In genomic region chr3:51942603-51943450, GRCh38 we compare ENCODE assay signal across 7 cellular contexts. TPM values are rescaled to one million over a fixed set of nuclear protein-coding genes. Genes with fewer than 3 reads are reported as not detected.
DNase-seq lines count a peak whose midpoint lies in the region; ATAC-seq and TF ChIP-seq lines count a peak whose summit lies in the region.

No MANE protein-coding gene starts in this region.

- no peak for TF ChIP-seq CTCF in mesothelial cell of epicardium (IDR thresholded peaks at IDR 0.05; ENCODE audit: unreplicated experiment)

- peak overlapping the region; percentile 82 for H3K4me3 Mint-ChIP-seq in mesothelial cell of epicardium
- peak overlapping the region; percentile 82 to 91 for H3K4me3 Mint-ChIP-seq in stimulated activated naive CD8-positive, alpha-beta T cell treated with anti-CD3 and anti-CD28 coated beads, Interleukin-15, amount 100 ng/mL, for 72 hours

- no peaks in the 10 kb centered on the region for H3K27me3 Mint-ChIP-seq in mesothelial cell of epicardium (ENCODE audit: low read depth)
- no peaks in the 10 kb centered on the region for H3K27me3 Mint-ChIP-seq in stimulated activated naive CD8-positive, alpha-beta T cell treated with anti-CD3 and anti-CD28 coated beads, Interleukin-15, amount 100 ng/mL, for 72 hours

- peak; percentile 26 for ATAC-seq in GM18858 (IDR thresholded peaks at IDR 0.05; ENCODE audit: unreplicated experiment)
- peak; percentile 49 for ATAC-seq in stimulated activated naive CD8-positive, alpha-beta T cell treated with anti-CD3 and anti-CD28 coated beads, Interleukin-15, amount 100 ng/mL, for 72 hours

- no peaks in the 10 kb centered on the region for H3K9me3 Mint-ChIP-seq in mesothelial cell of epicardium
- no peaks in the 10 kb centered on the region for H3K9me3 Mint-ChIP-seq in stimulated activated naive CD8-positive, alpha-beta T cell treated with anti-CD3 and anti-CD28 coated beads, Interleukin-15, amount 100 ng/mL, for 72 hours

- DNase-seq in HT1080 (ENCODE audit: low read depth) (peak; percentile 64), mesothelial cell of epicardium (ENCODE audit: low spot score in 2 of 2, unreplicated experiment in 2 of 2) (no peak), cerebellum (ENCODE audit: low spot score) (no peak)
- DNase-seq in activated CD4-positive, alpha-beta T cell treated with anti-CD3 and anti-CD28 coated beads for 4 hours, result peak; percentile 57 to 67
- DNase-seq in effector CD8-positive, alpha-beta T cell (lab: John Stamatoyannopoulos, UW), result peak; percentile 16
- peak; percentile 46 to 69 for DNase-seq in stimulated activated naive CD8-positive, alpha-beta T cell treated with anti-CD3 and anti-CD28 coated beads, Interleukin-15, amount 100 ng/mL, for 72 hours

- H3K36me3 Mint-ChIP-seq in mesothelial cell of epicardium, result no peaks in the 10 kb centered on the region

- peaks cover 22% of the 10 kb centered on the region for H3K4me1 Mint-ChIP-seq in mesothelial cell of epicardium
- H3K4me1 Mint-ChIP-seq in stimulated activated naive CD8-positive, alpha-beta T cell treated with anti-CD3 and anti-CD28 coated beads, Interleukin-15, amount 100 ng/mL, for 72 hours, result peaks cover 47% of the 10 kb centered on the region

- H3K27ac Mint-ChIP-seq in mesothelial cell of epicardium, result peak overlapping the region; percentile 82
- H3K27ac Mint-ChIP-seq in stimulated activated naive CD8-positive, alpha-beta T cell treated with anti-CD3 and anti-CD28 coated beads, Interleukin-15, amount 100 ng/mL, for 72 hours, result peak overlapping the region; percentile 94

RNA-seq across cellular contexts. Expression of gene PARP3, which starts 0.7 kb away (rescaled TPM):
- total RNA-seq in HT1080 (2014; rRNA removed; shearing (Covaris generic)), result 22.5 and 31.4 TPM in 2 replicates
- polyA plus RNA-seq in HT1080 (2015; cell fraction: cytosol; rRNA removed), result 25.7 and 28.5 TPM in 2 replicates
- polyA plus RNA-seq in HT1080 (2015; cell fraction: nucleus; rRNA removed), result 93.9 and 99.6 TPM in 2 replicates
- total RNA-seq in mesothelial cell of epicardium (11.9 to 13.2 TPM (median 12.0 TPM) in 3 replicates), cerebellum (2.4 TPM)

RNA-seq across cellular contexts. Expression of gene RRP9, which starts 1.1 kb away (rescaled TPM):
- total RNA-seq in HT1080 (2014; rRNA removed; shearing (Covaris generic)), result 78.3 and 87.2 TPM in 2 replicates
- polyA plus RNA-seq in HT1080 (2015; cell fraction: cytosol; rRNA removed), result 38.0 and 43.7 TPM in 2 replicates
- polyA plus RNA-seq in HT1080 (2015; cell fraction: nucleus; rRNA removed), result 44.8 and 46.6 TPM in 2 replicates
- 20.5 to 20.9 TPM (median 20.6 TPM) in 3 replicates for total RNA-seq in mesothelial cell of epicardium
- total RNA-seq in cerebellum, result 7.7 TPM

RNA-seq across cellular contexts. Expression of gene GPR62, which starts 12.4 kb away (rescaled TPM):
- 0.08 and 0.23 TPM in 2 replicates for total RNA-seq in HT1080 (2014; rRNA removed; shearing (Covaris generic))
- polyA plus RNA-seq in HT1080 (2015; cell fraction: cytosol; rRNA removed), result 0.08 and 0.09 TPM in 2 replicates
- polyA plus RNA-seq in HT1080 (2015; cell fraction: nucleus; rRNA removed), result 0.34 and 0.45 TPM in 2 replicates
- total RNA-seq in mesothelial cell of epicardium (0.22 to 0.36 TPM (median 0.33 TPM) in 3 replicates), cerebellum (0.18 TPM)

RNA-seq across cellular contexts. Expression of gene PCBP4, which starts 24.4 kb away (rescaled TPM):
- total RNA-seq in HT1080 (2014; rRNA removed; shearing (Covaris generic)), result 85.6 and 95.9 TPM in 2 replicates
- polyA plus RNA-seq in HT1080 (2015; cell fraction: cytosol; rRNA removed), result 82.1 and 92.0 TPM in 2 replicates
- polyA plus RNA-seq in HT1080 (2015; cell fraction: nucleus; rRNA removed), result 109 and 114 TPM in 2 replicates
- total RNA-seq in mesothelial cell of epicardium (58.3 to 62.0 TPM (median 59.8 TPM) in 3 replicates), cerebellum (55.5 TPM)

RNA-seq across cellular contexts. Expression of gene ABHD14B, which starts 31.0 kb away (rescaled TPM):
- total RNA-seq in HT1080 (2014; rRNA removed; shearing (Covaris generic)), result 75.0 and 94.0 TPM in 2 replicates
- polyA plus RNA-seq in HT1080 (2015; cell fraction: cytosol; rRNA removed), result 169 and 171 TPM in 2 replicates
- 119 and 124 TPM in 2 replicates for polyA plus RNA-seq in HT1080 (2015; cell fraction: nucleus; rRNA removed)
- total RNA-seq in mesothelial cell of epicardium (25.9 to 27.2 TPM (median 26.0 TPM) in 3 replicates), cerebellum (3.9 TPM)

Comparison
In these comparisons a context has a peak if more than half of its experiments do, and no peak if none do; other contexts are left out.
1. DNase-seq: peak in HT1080 (single experiment), activated CD4-positive, alpha-beta T cell treated with anti-CD3 and anti-CD28 coated beads for 4 hours (2 of 2), effector CD8-positive, alpha-beta T cell (single experiment) and stimulated activated naive CD8-positive, alpha-beta T cell treated with anti-CD3 and anti-CD28 coated beads, Interleukin-15, amount 100 ng/mL, for 72 hours (2 of 2); none in mesothelial cell of epicardium (0 of 2) and cerebellum (single experiment).